ENCODE assay signal across 1 cellular context in the genomic region with DNA sequence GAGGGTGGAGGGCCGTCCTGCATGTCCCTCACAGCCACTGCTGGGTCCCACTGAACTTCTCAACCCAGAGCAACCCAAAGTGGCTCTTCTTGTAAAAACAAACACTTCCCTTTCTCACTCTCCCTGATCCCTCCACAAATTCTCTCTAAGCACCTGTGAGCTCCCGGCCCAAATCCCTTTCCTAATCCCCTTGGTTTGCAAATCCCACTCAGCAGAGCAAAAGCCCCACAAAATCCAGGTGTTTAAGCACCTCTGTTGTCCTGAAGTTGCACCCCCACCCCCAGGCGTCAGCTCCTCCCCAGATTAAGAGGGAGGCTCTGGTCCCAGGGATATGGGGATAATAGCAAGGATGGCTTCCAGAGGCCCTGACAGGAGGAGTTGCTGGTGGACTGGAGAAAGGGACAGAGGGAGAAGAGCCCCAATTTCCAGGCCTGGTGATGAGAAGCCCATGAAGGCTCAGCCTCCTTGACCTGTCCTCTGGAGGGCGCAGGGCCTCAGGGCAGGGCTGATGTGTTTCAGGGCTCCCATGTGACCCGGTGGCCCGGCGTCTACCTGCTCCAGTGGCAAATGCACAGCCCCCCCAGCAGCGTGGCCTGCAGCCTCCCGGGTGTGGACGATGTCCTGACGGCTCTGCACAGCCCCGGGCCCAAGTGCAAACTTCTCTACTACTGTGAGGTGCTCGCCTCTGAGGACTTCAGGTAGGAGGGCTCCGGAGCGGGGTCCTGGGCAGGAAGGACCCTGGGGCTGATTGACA.
A peak's percentile ranks its signal among the peaks of the same experiment; 100 is the strongest.
TF ChIP-seq lines count a peak whose summit lies in the region.

No MANE protein-coding gene starts in this region.

TF ChIP-seq in HepG2, 621 proteins besides CTCF, POLR2A, EP300 and RAD21 (continues in another document):
- TF ChIP-seq PHF20 (CRISPR knock-in tag; IDR thresholded peaks at IDR 0.05) (no peak), SOX6 (IDR thresholded peaks at IDR 0.05) (no peak), SOX6 (CRISPR knock-in tag; IDR thresholded peaks at IDR 0.05) (0 out of 2 replicates have a peak, but pooled peaks have one; percentile 24), JUN (CRISPR knock-in tag; IDR thresholded peaks at IDR 0.05) (no peak), HNRNPLL (IDR thresholded peaks at IDR 0.05; ENCODE audit: low read depth, low read length, poor library complexity, severe bottlenecking) (peak; percentile 24), ZNF546 (CRISPR knock-in tag; conservative IDR thresholded peaks at IDR 0.05) (0 out of 2 replicates have a peak, but pooled peaks have one; percentile 50), KDM2A (CRISPR knock-in tag; IDR thresholded peaks at IDR 0.05; ENCODE audit: borderline replicate concordance, low read depth) (peak; percentile 35), NR2F2 (IDR thresholded peaks at IDR 0.05; ENCODE audit: borderline replicate concordance, low read depth) (peak; percentile 11; the same call in 1 of the 2 replicates), STAG1 (CRISPR knock-in tag; IDR thresholded peaks at IDR 0.05) (peak; percentile 79), ESRRA (CRISPR knock-in tag; IDR thresholded peaks at IDR 0.05; ENCODE audit: low read depth) (0 out of 2 replicates have a peak, but pooled peaks have one; percentile 60), ZNF101 (CRISPR knock-in tag; IDR thresholded peaks at IDR 0.05; ENCODE audit: borderline replicate concordance, low read depth) (no peak), NR2F6 (IDR thresholded peaks at IDR 0.05) (no peak; the same call in 1 of the 2 replicates), NR2F6 (CRISPR knock-in tag; IDR thresholded peaks at IDR 0.05) (peak; percentile 38; the same call in 1 of the 2 replicates), SPEN (CRISPR knock-in tag; IDR thresholded peaks at IDR 0.05; ENCODE audit: low read depth) (no peak), ZNF883 (CRISPR knock-in tag; IDR thresholded peaks at IDR 0.05; ENCODE audit: not compliant biosample characterization) (peak; percentile 91), SALL1 (CRISPR knock-in tag; IDR thresholded peaks at IDR 0.05) (0 out of 2 replicates have a peak, but pooled peaks have one; percentile 39), ZNF260 (CRISPR knock-in tag; IDR thresholded peaks at IDR 0.05; ENCODE audit: borderline replicate concordance, low read depth) (no peak), ZNF598 (CRISPR knock-in tag; IDR thresholded peaks at IDR 0.05; ENCODE audit: borderline replicate concordance) (0 out of 2 replicates have a peak, but pooled peaks have one; percentile 40), TGIF2 (CRISPR knock-in tag; IDR thresholded peaks at IDR 0.05) (no peak), ARID2 (CRISPR knock-in tag; IDR thresholded peaks at IDR 0.05; ENCODE audit: borderline replicate concordance) (no peak), ZNF136 (CRISPR knock-in tag; IDR thresholded peaks at IDR 0.05; ENCODE audit: low read depth) (0 out of 2 replicates have a peak, but pooled peaks have one; percentile 34), ZNF724P (CRISPR knock-in tag; IDR thresholded peaks at IDR 0.05; ENCODE audit: borderline replicate concordance) (no peak), XRCC5 (optimal IDR thresholded peaks at IDR 0.05; ENCODE audit: low read length) (peak; percentile 60), U2AF1 (optimal IDR thresholded peaks at IDR 0.05; ENCODE audit: low read depth, low read length) (no peak), NFYB (CRISPR knock-in tag; IDR thresholded peaks at IDR 0.05) (peak; percentile 7; the same call in 1 of the 2 replicates), ZNF230 (CRISPR knock-in tag; IDR thresholded peaks at IDR 0.05) (no peak), HOXD1 (CRISPR knock-in tag; IDR thresholded peaks at IDR 0.05) (no peak), POLR2G (IDR thresholded peaks at IDR 0.05; ENCODE audit: low read depth, low read length) (no peak), HOXA5 (CRISPR knock-in tag; IDR thresholded peaks at IDR 0.05) (0 out of 2 replicates have a peak, but pooled peaks have one; percentile 16), MEF2D (CRISPR knock-in tag; IDR thresholded peaks at IDR 0.05) (no peak), ZNF83 (CRISPR knock-in tag; IDR thresholded peaks at IDR 0.05; ENCODE audit: borderline replicate concordance) (no peak), ZFY (CRISPR knock-in tag; IDR thresholded peaks at IDR 0.05) (peak; percentile 23; the same call in 1 of the 2 replicates), ZFAT (CRISPR knock-in tag; conservative IDR thresholded peaks at IDR 0.05) (no peak), ZNF841 (CRISPR knock-in tag; IDR thresholded peaks at IDR 0.05; ENCODE audit: borderline replicate concordance) (no peak)
- TF ChIP-seq, protein P1, sequence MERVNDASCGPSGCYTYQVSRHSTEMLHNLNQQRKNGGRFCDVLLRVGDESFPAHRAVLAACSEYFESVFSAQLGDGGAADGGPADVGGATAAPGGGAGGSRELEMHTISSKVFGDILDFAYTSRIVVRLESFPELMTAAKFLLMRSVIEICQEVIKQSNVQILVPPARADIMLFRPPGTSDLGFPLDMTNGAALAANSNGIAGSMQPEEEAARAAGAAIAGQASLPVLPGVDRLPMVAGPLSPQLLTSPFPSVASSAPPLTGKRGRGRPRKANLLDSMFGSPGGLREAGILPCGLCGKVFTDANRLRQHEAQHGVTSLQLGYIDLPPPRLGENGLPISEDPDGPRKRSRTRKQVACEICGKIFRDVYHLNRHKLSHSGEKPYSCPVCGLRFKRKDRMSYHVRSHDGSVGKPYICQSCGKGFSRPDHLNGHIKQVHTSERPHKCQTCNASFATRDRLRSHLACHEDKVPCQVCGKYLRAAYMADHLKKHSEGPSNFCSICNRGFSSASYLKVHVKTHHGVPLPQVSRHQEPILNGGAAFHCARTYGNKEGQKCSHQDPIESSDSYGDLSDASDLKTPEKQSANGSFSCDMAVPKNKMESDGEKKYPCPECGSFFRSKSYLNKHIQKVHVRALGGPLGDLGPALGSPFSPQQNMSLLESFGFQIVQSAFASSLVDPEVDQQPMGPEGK (CRISPR knock-in tag; IDR thresholded peaks at IDR 0.05), result 0 out of 2 replicates have a peak, but pooled peaks have one; percentile 27
- TF ChIP-seq, protein P2, sequence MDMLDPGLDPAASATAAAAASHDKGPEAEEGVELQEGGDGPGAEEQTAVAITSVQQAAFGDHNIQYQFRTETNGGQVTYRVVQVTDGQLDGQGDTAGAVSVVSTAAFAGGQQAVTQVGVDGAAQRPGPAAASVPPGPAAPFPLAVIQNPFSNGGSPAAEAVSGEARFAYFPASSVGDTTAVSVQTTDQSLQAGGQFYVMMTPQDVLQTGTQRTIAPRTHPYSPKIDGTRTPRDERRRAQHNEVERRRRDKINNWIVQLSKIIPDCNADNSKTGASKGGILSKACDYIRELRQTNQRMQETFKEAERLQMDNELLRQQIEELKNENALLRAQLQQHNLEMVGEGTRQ (IDR thresholded peaks at IDR 0.05; ENCODE audit: low read depth, low read length), result peak; percentile 34; the same call in 1 of the 2 replicates
- TF ChIP-seq, protein P2 (CRISPR knock-in tag; IDR thresholded peaks at IDR 0.05; ENCODE audit: borderline replicate concordance), result peak; percentile 62; the same call in 1 of the 2 replicates
- TF ChIP-seq, protein P3, sequence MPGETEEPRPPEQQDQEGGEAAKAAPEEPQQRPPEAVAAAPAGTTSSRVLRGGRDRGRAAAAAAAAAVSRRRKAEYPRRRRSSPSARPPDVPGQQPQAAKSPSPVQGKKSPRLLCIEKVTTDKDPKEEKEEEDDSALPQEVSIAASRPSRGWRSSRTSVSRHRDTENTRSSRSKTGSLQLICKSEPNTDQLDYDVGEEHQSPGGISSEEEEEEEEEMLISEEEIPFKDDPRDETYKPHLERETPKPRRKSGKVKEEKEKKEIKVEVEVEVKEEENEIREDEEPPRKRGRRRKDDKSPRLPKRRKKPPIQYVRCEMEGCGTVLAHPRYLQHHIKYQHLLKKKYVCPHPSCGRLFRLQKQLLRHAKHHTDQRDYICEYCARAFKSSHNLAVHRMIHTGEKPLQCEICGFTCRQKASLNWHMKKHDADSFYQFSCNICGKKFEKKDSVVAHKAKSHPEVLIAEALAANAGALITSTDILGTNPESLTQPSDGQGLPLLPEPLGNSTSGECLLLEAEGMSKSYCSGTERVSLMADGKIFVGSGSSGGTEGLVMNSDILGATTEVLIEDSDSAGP (CRISPR knock-in tag; IDR thresholded peaks at IDR 0.05; ENCODE audit: borderline replicate concordance), result peak; percentile 32; the same call in 1 of the 2 replicates
- TF ChIP-seq, protein P4, sequence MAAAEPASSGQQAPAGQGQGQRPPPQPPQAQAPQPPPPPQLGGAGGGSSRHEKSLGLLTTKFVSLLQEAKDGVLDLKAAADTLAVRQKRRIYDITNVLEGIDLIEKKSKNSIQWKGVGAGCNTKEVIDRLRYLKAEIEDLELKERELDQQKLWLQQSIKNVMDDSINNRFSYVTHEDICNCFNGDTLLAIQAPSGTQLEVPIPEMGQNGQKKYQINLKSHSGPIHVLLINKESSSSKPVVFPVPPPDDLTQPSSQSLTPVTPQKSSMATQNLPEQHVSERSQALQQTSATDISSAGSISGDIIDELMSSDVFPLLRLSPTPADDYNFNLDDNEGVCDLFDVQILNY (CRISPR knock-in tag; conservative IDR thresholded peaks at IDR 0.05), result no peak
- TF ChIP-seq, protein P5, sequence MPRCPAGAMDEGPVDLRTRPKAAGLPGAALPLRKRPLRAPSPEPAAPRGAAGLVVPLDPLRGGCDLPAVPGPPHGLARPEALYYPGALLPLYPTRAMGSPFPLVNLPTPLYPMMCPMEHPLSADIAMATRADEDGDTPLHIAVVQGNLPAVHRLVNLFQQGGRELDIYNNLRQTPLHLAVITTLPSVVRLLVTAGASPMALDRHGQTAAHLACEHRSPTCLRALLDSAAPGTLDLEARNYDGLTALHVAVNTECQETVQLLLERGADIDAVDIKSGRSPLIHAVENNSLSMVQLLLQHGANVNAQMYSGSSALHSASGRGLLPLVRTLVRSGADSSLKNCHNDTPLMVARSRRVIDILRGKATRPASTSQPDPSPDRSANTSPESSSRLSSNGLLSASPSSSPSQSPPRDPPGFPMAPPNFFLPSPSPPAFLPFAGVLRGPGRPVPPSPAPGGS (CRISPR knock-in tag; IDR thresholded peaks at IDR 0.05), result peak; percentile 56; the same call in 1 of the 2 replicates
- TF ChIP-seq, protein P6, sequence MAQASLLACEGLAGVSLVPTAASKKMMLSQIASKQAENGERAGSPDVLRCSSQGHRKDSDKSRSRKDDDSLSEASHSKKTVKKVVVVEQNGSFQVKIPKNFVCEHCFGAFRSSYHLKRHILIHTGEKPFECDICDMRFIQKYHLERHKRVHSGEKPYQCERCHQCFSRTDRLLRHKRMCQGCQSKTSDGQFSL (CRISPR knock-in tag; IDR thresholded peaks at IDR 0.05), result peak; percentile 77; the same call in 1 of the 2 replicates
- TF ChIP-seq, protein P7, sequence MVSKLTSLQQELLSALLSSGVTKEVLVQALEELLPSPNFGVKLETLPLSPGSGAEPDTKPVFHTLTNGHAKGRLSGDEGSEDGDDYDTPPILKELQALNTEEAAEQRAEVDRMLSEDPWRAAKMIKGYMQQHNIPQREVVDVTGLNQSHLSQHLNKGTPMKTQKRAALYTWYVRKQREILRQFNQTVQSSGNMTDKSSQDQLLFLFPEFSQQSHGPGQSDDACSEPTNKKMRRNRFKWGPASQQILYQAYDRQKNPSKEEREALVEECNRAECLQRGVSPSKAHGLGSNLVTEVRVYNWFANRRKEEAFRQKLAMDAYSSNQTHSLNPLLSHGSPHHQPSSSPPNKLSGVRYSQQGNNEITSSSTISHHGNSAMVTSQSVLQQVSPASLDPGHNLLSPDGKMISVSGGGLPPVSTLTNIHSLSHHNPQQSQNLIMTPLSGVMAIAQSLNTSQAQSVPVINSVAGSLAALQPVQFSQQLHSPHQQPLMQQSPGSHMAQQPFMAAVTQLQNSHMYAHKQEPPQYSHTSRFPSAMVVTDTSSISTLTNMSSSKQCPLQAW (CRISPR knock-in tag; IDR thresholded peaks at IDR 0.05), result peak; percentile 59; the same call in 1 of the 2 replicates
- TF ChIP-seq, protein P8, sequence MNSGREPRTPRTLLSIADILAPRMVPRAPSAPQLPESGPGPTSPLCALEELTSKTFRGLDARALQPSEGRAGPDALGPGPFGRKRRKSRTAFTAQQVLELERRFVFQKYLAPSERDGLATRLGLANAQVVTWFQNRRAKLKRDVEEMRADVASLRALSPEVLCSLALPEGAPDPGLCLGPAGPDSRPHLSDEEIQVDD (CRISPR knock-in tag; IDR thresholded peaks at IDR 0.05; ENCODE audit: borderline replicate concordance), result peak; percentile 67; the same call in 1 of the 2 replicates
- TF ChIP-seq, protein P9, sequence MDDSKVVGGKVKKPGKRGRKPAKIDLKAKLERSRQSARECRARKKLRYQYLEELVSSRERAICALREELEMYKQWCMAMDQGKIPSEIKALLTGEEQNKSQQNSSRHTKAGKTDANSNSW (CRISPR knock-in tag; IDR thresholded peaks at IDR 0.05; ENCODE audit: borderline replicate concordance), result peak; percentile 29; the same call in 1 of the 2 replicates
- TF ChIP-seq, protein P10, sequence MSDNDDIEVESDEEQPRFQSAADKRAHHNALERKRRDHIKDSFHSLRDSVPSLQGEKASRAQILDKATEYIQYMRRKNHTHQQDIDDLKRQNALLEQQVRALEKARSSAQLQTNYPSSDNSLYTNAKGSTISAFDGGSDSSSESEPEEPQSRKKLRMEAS (IDR thresholded peaks at IDR 0.05), result peak; percentile 39; the same call in 1 of the 2 replicates
- TF ChIP-seq, protein P11, sequence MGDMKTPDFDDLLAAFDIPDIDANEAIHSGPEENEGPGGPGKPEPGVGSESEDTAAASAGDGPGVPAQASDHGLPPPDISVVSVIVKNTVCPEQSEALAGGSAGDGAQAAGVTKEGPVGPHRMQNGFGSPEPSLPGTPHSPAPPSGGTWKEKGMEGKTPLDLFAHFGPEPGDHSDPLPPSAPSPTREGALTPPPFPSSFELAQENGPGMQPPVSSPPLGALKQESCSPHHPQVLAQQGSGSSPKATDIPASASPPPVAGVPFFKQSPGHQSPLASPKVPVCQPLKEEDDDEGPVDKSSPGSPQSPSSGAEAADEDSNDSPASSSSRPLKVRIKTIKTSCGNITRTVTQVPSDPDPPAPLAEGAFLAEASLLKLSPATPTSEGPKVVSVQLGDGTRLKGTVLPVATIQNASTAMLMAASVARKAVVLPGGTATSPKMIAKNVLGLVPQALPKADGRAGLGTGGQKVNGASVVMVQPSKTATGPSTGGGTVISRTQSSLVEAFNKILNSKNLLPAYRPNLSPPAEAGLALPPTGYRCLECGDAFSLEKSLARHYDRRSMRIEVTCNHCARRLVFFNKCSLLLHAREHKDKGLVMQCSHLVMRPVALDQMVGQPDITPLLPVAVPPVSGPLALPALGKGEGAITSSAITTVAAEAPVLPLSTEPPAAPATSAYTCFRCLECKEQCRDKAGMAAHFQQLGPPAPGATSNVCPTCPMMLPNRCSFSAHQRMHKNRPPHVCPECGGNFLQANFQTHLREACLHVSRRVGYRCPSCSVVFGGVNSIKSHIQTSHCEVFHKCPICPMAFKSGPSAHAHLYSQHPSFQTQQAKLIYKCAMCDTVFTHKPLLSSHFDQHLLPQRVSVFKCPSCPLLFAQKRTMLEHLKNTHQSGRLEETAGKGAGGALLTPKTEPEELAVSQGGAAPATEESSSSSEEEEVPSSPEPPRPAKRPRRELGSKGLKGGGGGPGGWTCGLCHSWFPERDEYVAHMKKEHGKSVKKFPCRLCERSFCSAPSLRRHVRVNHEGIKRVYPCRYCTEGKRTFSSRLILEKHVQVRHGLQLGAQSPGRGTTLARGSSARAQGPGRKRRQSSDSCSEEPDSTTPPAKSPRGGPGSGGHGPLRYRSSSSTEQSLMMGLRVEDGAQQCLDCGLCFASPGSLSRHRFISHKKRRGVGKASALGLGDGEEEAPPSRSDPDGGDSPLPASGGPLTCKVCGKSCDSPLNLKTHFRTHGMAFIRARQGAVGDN (CRISPR knock-in tag; IDR thresholded peaks at IDR 0.05), result peak; percentile 72
